Comparison of ENCODE assay signal across 16 cellular contexts in genomic region chr6:170092826-170093225, GRCh38.
"Had no signal": no experiment of that assay in that cellular context is flagged by ENCODE, and none has a peak within 500 bp of the region (broad histone marks: within the 10 kb centered on the region; RNA-seq: fewer than 3 reads in every experiment).

No MANE protein-coding gene starts in this region.

- ATAC-seq: heart left ventricle; stimulated activated naive CD8-positive, alpha-beta T cell treated with anti-CD3 and anti-CD28 coated beads, Interleukin-15, amount 100 ng/mL, for 72 hours; T-helper 17 cell had no signal

- H3K36me3 ChIP-seq: brain microvascular endothelial cell, heart left ventricle, neutrophil, upper lobe of left lung, WERI-Rb-1 had no signal

- H3K4me3 ChIP-seq: heart left ventricle, lung, smooth muscle cell, upper lobe of left lung had no signal

- H3K27me3 ChIP-seq: brain microvascular endothelial cell, upper lobe of left lung had no signal

- H3K9me3 Mint-ChIP-seq: activated T-helper 1 cell treated with anti-CD3 and anti-CD28 coated beads, Interleukin-12 subunit alpha, Interleukin-12 subunit beta, Interleukin-2, Interleukin-4 antibody, amounts not matched to agents 30 ng/mL and 10 ng/mL and 1 ng/mL, durations not matched to agents 14 hours and 24 hours and 36 hours; dendritic cell treated with granulocyte-macrophage colony-stimulating factor and Interleukin-4, amounts not matched to agents 40 ng/mL and 50 ng/mL, for 4 days; stimulated activated naive CD8-positive, alpha-beta T cell treated with anti-CD3 and anti-CD28 coated beads, Interleukin-15, amount 100 ng/mL, for 72 hours had no signal

- H3K27ac ChIP-seq: brain microvascular endothelial cell, epithelial cell of prostate, heart left ventricle, neutrophil, upper lobe of left lung, WERI-Rb-1 had no signal

- DNase-seq: activated CD4-positive, alpha-beta T cell treated with anti-CD3 and anti-CD28 coated beads, Interleukin-2, amount 50 U/mL, for 1 hour; activated naive CD4-positive, alpha-beta T cell treated with Interleukin-2 at 50 U/mL for 16 hours; brain microvascular endothelial cell; foreskin melanocyte; immature natural killer cell; WERI-Rb-1 had no signal

- H3K27ac Mint-ChIP-seq: activated T-helper 1 cell treated with anti-CD3 and anti-CD28 coated beads, Interleukin-12 subunit alpha, Interleukin-12 subunit beta, Interleukin-2, Interleukin-4 antibody, amounts not matched to agents 30 ng/mL and 10 ng/mL and 1 ng/mL, durations not matched to agents 14 hours and 24 hours and 36 hours; dendritic cell treated with granulocyte-macrophage colony-stimulating factor and Interleukin-4, amounts not matched to agents 40 ng/mL and 50 ng/mL, for 4 days; immature natural killer cell; stimulated activated naive CD8-positive, alpha-beta T cell treated with anti-CD3 and anti-CD28 coated beads, Interleukin-15, amount 100 ng/mL, for 72 hours; T-helper 17 cell had no signal

- H3K9me3 ChIP-seq: heart left ventricle, neutrophil, upper lobe of left lung had no signal

- H3K4me3 Mint-ChIP-seq: activated T-helper 1 cell treated with anti-CD3 and anti-CD28 coated beads, Interleukin-12 subunit alpha, Interleukin-12 subunit beta, Interleukin-2, Interleukin-4 antibody, amounts not matched to agents 30 ng/mL and 10 ng/mL and 1 ng/mL, durations not matched to agents 14 hours and 24 hours and 36 hours; dendritic cell treated with granulocyte-macrophage colony-stimulating factor and Interleukin-4, amounts not matched to agents 40 ng/mL and 50 ng/mL, for 4 days; immature natural killer cell; stimulated activated naive CD8-positive, alpha-beta T cell treated with anti-CD3 and anti-CD28 coated beads, Interleukin-15, amount 100 ng/mL, for 72 hours; T-helper 17 cell had no signal
